12 cellular contexts compared by ENCODE assay signal in the genomic region with DNA sequence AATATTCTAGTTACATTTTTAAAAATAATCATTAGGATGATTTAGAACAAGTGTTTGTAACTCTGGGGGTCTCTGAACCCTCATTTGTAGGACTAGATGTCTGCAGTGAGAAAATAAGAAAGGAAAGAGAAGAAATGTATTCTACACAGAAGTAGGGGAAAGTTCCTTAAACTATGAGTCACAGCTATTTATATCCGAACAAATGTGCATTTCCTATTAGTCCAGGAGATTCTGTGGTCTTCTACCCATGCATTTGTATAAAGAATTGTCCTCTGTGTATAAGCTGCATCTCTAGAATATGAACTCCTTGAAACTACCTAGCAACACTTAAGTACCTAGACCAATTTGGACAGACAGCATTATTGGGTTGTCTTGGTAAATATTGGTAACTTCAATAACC. TPM values are rescaled to one million over a fixed set of nuclear protein-coding genes. Genes with fewer than 3 reads are reported as not detected.
DNase-seq lines count a peak whose midpoint lies in the region; ATAC-seq and TF ChIP-seq lines count a peak whose summit lies in the region.
"Had no signal": no experiment of that assay in that cellular context is flagged by ENCODE, and none has a peak within 500 bp of the region (broad histone marks: within the 10 kb centered on the region; RNA-seq: fewer than 3 reads in every experiment).

No MANE protein-coding gene starts in this region.

- peaks cover 0 to 5% (median 0%) of the 10 kb centered on the region in 7 donors for H3K9me3 Mint-ChIP-seq in CD14-positive monocyte

- intact Hi-C loops in CD14-positive monocyte (cut with micrococcal nuclease), result no loop called here

- in situ Hi-C loops in KBM-7 (cut with MboI; ENCODE audit: low pct_unique_long_range_greater_than_20kb, low sequenced_read_pairs), result no loop called here

- H3K4me3 Mint-ChIP-seq in CD14-positive monocyte, result peak overlapping the region in 1 of 2 donors; percentile 62
- H3K4me3 Mint-ChIP-seq: H9, nephron progenitor cell had no signal

- H3K27ac Mint-ChIP-seq in CD14-positive monocyte, result peak overlapping the region; percentile 62 to 90 (median 81)
- H3K27ac Mint-ChIP-seq: nephron progenitor cell had no signal

- H3K4me1 Mint-ChIP-seq in CD14-positive monocyte, result peaks cover 56% of the 10 kb centered on the region
- H3K4me1 Mint-ChIP-seq: CD8-positive, alpha-beta memory T cell; nephron progenitor cell had no signal

- TF ChIP-seq CTCF in CD14-positive monocyte (IDR thresholded peaks at IDR 0.05), result no peak

- no peaks in the 10 kb centered on the region for H3K36me3 Mint-ChIP-seq in CD14-positive monocyte
- H3K36me3 Mint-ChIP-seq: CD8-positive, alpha-beta memory T cell had no signal

- ATAC-seq in HG02884 (IDR thresholded peaks at IDR 0.05; ENCODE audit: unreplicated experiment), result no peak

- DNase-seq in CD14-positive monocyte (ENCODE audit: low spot score), result no peak
- DNase-seq in KBM-7, result peak; percentile 23
- DNase-seq in brain pericyte (ENCODE audit: low read depth, low spot score), result peak; percentile 18
- peak; percentile 48 for DNase-seq in kidney tubule cell (ENCODE audit: low spot score)
- DNase-seq in RPMI8226, result no peak
- DNase-seq in D341Med (ENCODE audit: low spot score), result no peak
- no peak for DNase-seq in NCI-H526 (lab: John Stamatoyannopoulos, UW)
- DNase-seq: adrenal gland; CD8-positive, alpha-beta memory T cell; H9; nephron progenitor cell had no signal

- no peaks in the 10 kb centered on the region for H3K27me3 Mint-ChIP-seq in CD14-positive monocyte (ENCODE audit: low read depth in 3 of 3)
- H3K27me3 Mint-ChIP-seq: CD8-positive, alpha-beta memory T cell had no signal

RNA-seq across cellular contexts. Expression of a gene that starts 15.9 kb away (rescaled TPM):
- polyA plus RNA-seq in CD14-positive monocyte, result 1,000 to 10,000 TPM; 1,135 to 1,210 TPM
- polyA plus RNA-seq: CD8-positive, alpha-beta memory T cell had no signal

Comparison
In these comparisons a context has a peak if more than half of its experiments do, and no peak if none do; other contexts are left out.
1. DNase-seq: peak in KBM-7 (single experiment), brain pericyte (single experiment) and kidney tubule cell (single experiment); none in CD14-positive monocyte (single experiment), RPMI8226 (single experiment), D341Med (single experiment) and NCI-H526 (0 of 2).